Comparison of ENCODE assay signal across 8 cellular contexts in the genomic region with DNA sequence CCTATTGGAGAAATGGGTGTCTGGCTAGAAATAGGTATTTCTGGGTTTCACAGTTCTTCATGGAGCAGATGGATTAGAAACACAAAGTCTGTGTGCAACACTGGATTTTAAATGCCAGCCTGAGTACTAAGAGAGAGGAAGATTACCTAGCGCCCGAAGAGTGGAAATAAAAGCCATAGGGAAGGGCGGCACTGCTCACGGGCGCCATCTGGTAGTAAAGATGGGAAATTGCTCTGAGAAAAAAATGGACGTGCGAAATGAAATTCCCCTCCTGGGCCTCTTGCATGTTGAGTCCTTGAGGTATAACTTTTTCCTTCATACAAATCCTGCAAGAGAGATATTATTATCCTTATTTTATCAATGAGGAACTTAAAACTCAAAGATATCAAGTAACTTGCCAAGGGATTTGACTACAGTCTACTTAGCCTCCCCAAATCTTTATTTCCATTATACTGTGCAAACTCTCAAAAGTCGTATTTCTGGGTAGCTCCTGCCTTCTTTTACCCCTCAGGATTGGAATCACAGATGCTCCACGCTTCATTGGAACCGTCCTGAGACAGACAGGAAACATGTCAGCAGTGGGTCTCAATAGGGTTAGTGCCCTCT.
A peak's percentile ranks its signal among the peaks of the same experiment; 100 is the strongest.
DNase-seq lines count a peak whose midpoint lies in the region; ATAC-seq, FAIRE-seq and TF ChIP-seq lines count a peak whose summit lies in the region.

No MANE protein-coding gene starts in this region.

- H3K4me1 ChIP-seq in GM12878 (ENCODE audit: control insufficient read depth, insufficient read depth, low read length) = no peaks in the 10 kb centered on the region

- TF ChIP-seq CTCF in C4-2B (conservative IDR thresholded peaks at IDR 0.05) (peak; percentile 97), GM12878 (IDR thresholded peaks at IDR 0.05 in 2 of 3, conservative IDR thresholded peaks at IDR 0.05 in 1 of 3; ENCODE audit: control insufficient read depth in 2 of 3, extremely low read depth in 1 of 3, insufficient read depth in 1 of 3, low read depth in 3 of 3, low read length in 3 of 3) (peak; percentile 84 to 87 (median 87))

- H3K4me3 ChIP-seq in GM12878 = no peak overlapping the region

- H3K79me2 ChIP-seq in GM12878 (ENCODE audit: control insufficient read depth, insufficient read depth, low read length) = no peaks in the 10 kb centered on the region

- in situ Hi-C loops in GM12878 (cut with MboI) = no loop called here

- H3K27ac ChIP-seq in C4-2B (no peak overlapping the region; the same call in 1 of the 2 replicates), GM12878 (ENCODE audit: control insufficient read depth, insufficient read depth) (no peak overlapping the region)

- intact Hi-C loops in GM12878 (cut with micrococcal nuclease; ENCODE audit: unreplicated experiment) = loop anchor here (1.0 kb wide), 1 partner anchor 356 kb away; no protein-coding TSS in a partner anchor

- RAD21 ChIA-PET in GM12878 (lab: Charles Lee; ENCODE audit: unreplicated experiment) = interaction anchor here (0.6 to 4.1 kb wide), 7 partner anchors 8 to 459 kb away, joined by 3 to 26 read pairs (median 5); no protein-coding TSS in a partner anchor

- H3K27me3 ChIP-seq in GM12878 (replicated peaks in 1 of 2; ENCODE audit: control insufficient read depth in 2 of 2, insufficient read depth in 2 of 2, low read length in 1 of 2) = no peaks in the 10 kb centered on the region

- SMC1A ChIA-PET in GM12878 (lab: Charles Lee; ENCODE audit: uncharacterized antibody, unreplicated experiment) = interaction anchor here (0.7 to 3.1 kb wide), 13 partner anchors 7 to 484 kb away, joined by 3 to 27 read pairs (median 4); a partner anchor contains a TSS

- no peak for FAIRE-seq in GM12878 (lab: Jason Lieb, UNC)

- no peaks in the 10 kb centered on the region for H4K20me1 ChIP-seq in GM12878 (ENCODE audit: control insufficient read depth, insufficient read depth)

- no peak overlapping the region for H3K4me2 ChIP-seq in GM12878 (ENCODE audit: control insufficient read depth, insufficient read depth)

- DNase-seq in NCI-H1105 treated with DMSO at 0.1 percent for 48 hours (lab: John Stamatoyannopoulos, UW) = peak; percentile 65
- DNase-seq in T follicular helper cell (ENCODE audit: low read depth) = peak; percentile 7
- no peak for DNase-seq in GM12878 (ENCODE audit: low read depth, low spot score)
- peak; percentile 59 for DNase-seq in iPS-NIHi11 (ENCODE audit: low spot score)
- DNase-seq in stimulated activated CD4-positive, alpha-beta T cell treated with anti-CD3 and anti-CD28 coated beads, Interleukin-12 subunit alpha, Interleukin-12 subunit beta, amount 100 ng/mL, for 4 hours = peak; percentile 17
- DNase-seq in GDM1 (lab: John Stamatoyannopoulos, UW) = no peak

- no peaks in the 10 kb centered on the region for H3K36me3 ChIP-seq in GM12878 (ENCODE audit: control insufficient read depth in 2 of 2, insufficient read depth in 2 of 2, low read length in 1 of 2)

- TF ChIP-seq POLR2A in GM12878 (IDR thresholded peaks at IDR 0.05; ENCODE audit: low read depth, low read length) = no peak

- CTCF ChIA-PET in GM12878 (lab: Yijun Ruan, JAX) = interaction anchor here (0.6 to 8.6 kb wide), 22 partner anchors 8 to 1367 kb away, joined by 3 to 95 read pairs (median 4); a partner anchor contains a TSS

- H2AFZ ChIP-seq in GM12878 (ENCODE audit: control insufficient read depth, low read depth, low read length) = no peak overlapping the region; the same call in 1 of the 2 replicates

- TF ChIP-seq RAD21 in GM12878 (IDR thresholded peaks at IDR 0.05; ENCODE audit: insufficient read depth, low read depth, low read length) = peak; percentile 70

- ATAC-seq in GM21529 (IDR thresholded peaks at IDR 0.05; ENCODE audit: unreplicated experiment) = peak; percentile 81
- ATAC-seq in GM12878 = peak; percentile 79

- no peak overlapping the region for H3K9ac ChIP-seq in GM12878 (ENCODE audit: control insufficient read depth, insufficient read depth, low read length)

- TF ChIP-seq EP300 in GM12878 (IDR thresholded peaks at IDR 0.05; ENCODE audit: borderline replicate concordance in 1 of 2, control insufficient read depth in 1 of 2, low read depth in 2 of 2, low read length in 2 of 2) = no peak

- WGBS in GM12878 (ENCODE audit: insufficient coverage, insufficient replicate concordance, low lambda C conversion rate, missing lambda C conversion rate) = 1% methylated on average over 10 of the region's 10 CpGs

- BruUV-seq in GM12878 (replicated peaks; lab: Mats Ljungman, UMichigan) = no TSS peak

- no peaks in the 10 kb centered on the region for H3K9me3 ChIP-seq in GM12878 (replicated peaks; ENCODE audit: control insufficient read depth, insufficient read depth, low read length)

- POLR2A ChIA-PET in GM12878 (lab: Charles Lee) = interaction anchor here (0.7 kb wide), 1 partner anchor 34 kb away, joined by 3 read pairs; no protein-coding TSS in a partner anchor

TF ChIP-seq in GM12878, 131 proteins besides CTCF, POLR2A, EP300 and RAD21:
- TF ChIP-seq ZNF384 (IDR thresholded peaks at IDR 0.05; ENCODE audit: borderline replicate concordance, low read depth, low read length) (peak; percentile 76), SUZ12 (IDR thresholded peaks at IDR 0.05; ENCODE audit: unreplicated experiment) (no peak), FOXM1 (IDR thresholded peaks at IDR 0.05; ENCODE audit: low read depth, low read length) (0 out of 2 replicates have a peak, but pooled peaks have one; percentile 24), SMC3 (IDR thresholded peaks at IDR 0.05; ENCODE audit: borderline replicate concordance, low read length) (peak; percentile 91), IKZF1 (conservative IDR thresholded peaks at IDR 0.05) (no peak), CBX5 (IDR thresholded peaks at IDR 0.05; ENCODE audit: low read depth) (0 out of 2 replicates have a peak, but pooled peaks have one; percentile 46), YY1 (IDR thresholded peaks at IDR 0.05; ENCODE audit: low read depth, low read length) (peak; percentile 89), IKZF2 (IDR thresholded peaks at IDR 0.05) (0 out of 4 replicates have a peak, but pooled peaks of 1 of the 2 experiments have one; percentile 18), NFYA (IDR thresholded peaks at IDR 0.05; ENCODE audit: borderline replicate concordance, low read depth, low read length) (no peak)
- TF ChIP-seq, protein P1, sequence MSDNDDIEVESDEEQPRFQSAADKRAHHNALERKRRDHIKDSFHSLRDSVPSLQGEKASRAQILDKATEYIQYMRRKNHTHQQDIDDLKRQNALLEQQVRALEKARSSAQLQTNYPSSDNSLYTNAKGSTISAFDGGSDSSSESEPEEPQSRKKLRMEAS (IDR thresholded peaks at IDR 0.05; ENCODE audit: low read depth, low read length) = no peak

Comparison
In these comparisons a context has a peak if more than half of its experiments do, and no peak if none do; other contexts are left out.
1. DNase-seq: peak in NCI-H1105 treated with DMSO at 0.1 percent for 48 hours (single experiment), T follicular helper cell (single experiment), iPS-NIHi11 (single experiment) and stimulated activated CD4-positive, alpha-beta T cell treated with anti-CD3 and anti-CD28 coated beads, Interleukin-12 subunit alpha, Interleukin-12 subunit beta, amount 100 ng/mL, for 4 hours (single experiment); none in GM12878 (single experiment) and GDM1 (single experiment).